In genomic region chr22:41369089-41369745, GRCh38 we compare ENCODE assay signal across 16 cellular contexts. TPM values are rescaled to one million over a fixed set of nuclear protein-coding genes. Genes with fewer than 3 reads are reported as not detected.
A peak's percentile ranks its signal among the peaks of the same experiment; 100 is the strongest.
DNase-seq lines count a peak whose midpoint lies in the region; ATAC-seq and TF ChIP-seq lines count a peak whose summit lies in the region.
"Had no signal": no experiment of that assay in that cellular context is flagged by ENCODE, and none has a peak within 500 bp of the region (broad histone marks: within the 10 kb centered on the region; RNA-seq: fewer than 3 reads in every experiment).

No MANE protein-coding gene starts in this region.

- no peaks in the 10 kb centered on the region for H3K27me3 ChIP-seq in body of pancreas
- no peaks in the 10 kb centered on the region for H3K27me3 ChIP-seq in muscle layer of duodenum (ENCODE audit: low read depth, low read length)
- H3K27me3 ChIP-seq in tibial artery: no peaks in the 10 kb centered on the region
- H3K27me3 ChIP-seq: neutrophil had no signal

- peak overlapping the region in 1 of 2 donors; percentile 30 for H3K4me3 ChIP-seq in body of pancreas
- peak overlapping the region; percentile 70 to 82 for H3K4me3 ChIP-seq in muscle layer of duodenum (ENCODE audit: low read depth in 1 of 2, low read length in 2 of 2)
- peak overlapping the region; percentile 47 to 60 for H3K4me3 ChIP-seq in tibial artery

- WGBS in body of pancreas, 2 donors: 22 to 24% methylated on average over 5 to 11 of the region's 11 CpGs

- no peak overlapping the region for H3K4me3 Mint-ChIP-seq in naive thymus-derived CD8-positive, alpha-beta T cell
- H3K4me3 Mint-ChIP-seq: activated CD4-positive, alpha-beta T cell treated with anti-CD3 and anti-CD28 coated beads, Interleukin-2, amount 10 ng/mL, durations not matched to agents 24 days and 14 days; immature natural killer cell; stimulated activated naive CD8-positive, alpha-beta T cell treated with anti-CD3 and anti-CD28 coated beads, Interleukin-15, Interleukin-2, amounts not matched to agents 100 ng/mL and 50 ng/mL, for 24 hours had no signal

- TF ChIP-seq CTCF in body of pancreas (IDR thresholded peaks at IDR 0.05) (no peak), tibial artery (IDR thresholded peaks at IDR 0.05) (no peak)

- intact Hi-C loops in body of pancreas (cut with DNase I) (no loop called here), tibial artery (cut with DNase I; ENCODE audit: low total_unique reads) (loop anchor here (10.0 kb wide), 1 partner anchor 64 kb away; the partner anchor contains the start of gene ZC3H7B)

- peaks cover 0 to 11% (median 0%) of the 10 kb centered on the region in 4 donors for H3K4me1 Mint-ChIP-seq in naive thymus-derived CD8-positive, alpha-beta T cell
- H3K4me1 Mint-ChIP-seq: activated CD4-positive, alpha-beta T cell treated with anti-CD3 and anti-CD28 coated beads, Interleukin-2, amount 10 ng/mL, durations not matched to agents 24 days and 14 days; immature natural killer cell had no signal

- H3K9me3 Mint-ChIP-seq in naive thymus-derived CD8-positive, alpha-beta T cell: no peaks in the 10 kb centered on the region
- no peaks in the 10 kb centered on the region for H3K9me3 Mint-ChIP-seq in activated naive CD4-positive, alpha-beta T cell treated with anti-CD3 and anti-CD28 coated beads, Interleukin-2, amount 50 U/mL, for 72 hours
- H3K9me3 Mint-ChIP-seq: activated CD4-positive, alpha-beta T cell treated with anti-CD3 and anti-CD28 coated beads, Interleukin-2, amount 10 ng/mL, durations not matched to agents 24 days and 14 days; activated T-helper 2 cell treated with anti-CD3 and anti-CD28 coated beads, Interferon-gamma antibody, Interleukin-2, Interleukin-4, amounts not matched to agents 10 μg/mL and 5 μg/mL and 100 μg/mL, durations not matched to agents 14 hours and 24 hours and 36 hours; immature natural killer cell; stimulated activated naive CD8-positive, alpha-beta T cell treated with anti-CD3 and anti-CD28 coated beads, Interleukin-15, Interleukin-2, amounts not matched to agents 100 ng/mL and 50 ng/mL, for 24 hours had no signal

- no peak for TF ChIP-seq POLR2A in body of pancreas (IDR thresholded peaks at IDR 0.05)

- ATAC-seq in body of pancreas: no peak
- no peak for ATAC-seq in naive thymus-derived CD8-positive, alpha-beta T cell
- ATAC-seq in GM19463 (IDR thresholded peaks at IDR 0.05; ENCODE audit: unreplicated experiment): no peak
- no peak for ATAC-seq in activated naive CD4-positive, alpha-beta T cell treated with anti-CD3 and anti-CD28 coated beads, Interleukin-2, amount 50 U/mL, for 72 hours
- ATAC-seq: esophagus mucosa had no signal

- H3K36me3 ChIP-seq in body of pancreas (replicated peaks in 1 of 2; ENCODE audit: insufficient read depth in 1 of 2, low read depth in 2 of 2): no peaks in the 10 kb centered on the region
- H3K36me3 ChIP-seq in muscle layer of duodenum (ENCODE audit: control insufficient read depth in 1 of 2, insufficient read depth in 2 of 2, low read length in 2 of 2): peaks cover 0 to 8% of the 10 kb centered on the region in 2 donors
- peaks cover 0 to 22% (median 0%) of the 10 kb centered on the region in 3 donors for H3K36me3 ChIP-seq in tibial artery
- H3K36me3 ChIP-seq: neutrophil had no signal

- H3K27me3 Mint-ChIP-seq in naive thymus-derived CD8-positive, alpha-beta T cell: peaks cover 0 to 16% (median 3%) of the 10 kb centered on the region in 5 donors
- H3K27me3 Mint-ChIP-seq: stimulated activated naive CD8-positive, alpha-beta T cell treated with anti-CD3 and anti-CD28 coated beads, Interleukin-15, Interleukin-2, amounts not matched to agents 100 ng/mL and 50 ng/mL, for 24 hours had no signal

- peaks cover 66% of the 10 kb centered on the region for H3K4me1 ChIP-seq in body of pancreas
- peaks cover 10 to 31% of the 10 kb centered on the region in 2 donors for H3K4me1 ChIP-seq in muscle layer of duodenum (ENCODE audit: control insufficient read depth in 1 of 2, insufficient read depth in 2 of 2, low read length in 2 of 2)
- peaks cover 0 to 49% (median 24%) of the 10 kb centered on the region in 4 donors for H3K4me1 ChIP-seq in tibial artery

- H3K9me3 ChIP-seq in body of pancreas (no peaks in the 10 kb centered on the region), muscle layer of duodenum (ENCODE audit: control insufficient read depth in 1 of 2, low read length in 2 of 2) (no peaks in the 10 kb centered on the region), tibial artery (no peaks in the 10 kb centered on the region)
- H3K9me3 ChIP-seq: neutrophil had no signal

- H3K27ac ChIP-seq in body of pancreas (peak overlapping the region; percentile 89 to 92 (median 90)), muscle layer of duodenum (ENCODE audit: low read length) (no peak overlapping the region), tibial artery (peak overlapping the region; percentile 51 to 74)
- H3K27ac ChIP-seq: neutrophil had no signal

- no peaks in the 10 kb centered on the region for H3K36me3 Mint-ChIP-seq in naive thymus-derived CD8-positive, alpha-beta T cell
- H3K36me3 Mint-ChIP-seq in activated naive CD4-positive, alpha-beta T cell treated with anti-CD3 and anti-CD28 coated beads, Interleukin-2, amount 50 U/mL, for 72 hours: no peaks in the 10 kb centered on the region

- H3K27ac Mint-ChIP-seq in naive thymus-derived CD8-positive, alpha-beta T cell: no peak overlapping the region
- no peak overlapping the region for H3K27ac Mint-ChIP-seq in activated naive CD4-positive, alpha-beta T cell treated with anti-CD3 and anti-CD28 coated beads, Interleukin-2, amount 50 U/mL, for 72 hours
- H3K27ac Mint-ChIP-seq: activated CD4-positive, alpha-beta T cell treated with anti-CD3 and anti-CD28 coated beads, Interleukin-2, amount 10 ng/mL, durations not matched to agents 24 days and 14 days; activated T-helper 2 cell treated with anti-CD3 and anti-CD28 coated beads, Interferon-gamma antibody, Interleukin-2, Interleukin-4, amounts not matched to agents 10 μg/mL and 5 μg/mL and 100 μg/mL, durations not matched to agents 14 hours and 24 hours and 36 hours; immature natural killer cell; stimulated activated naive CD8-positive, alpha-beta T cell treated with anti-CD3 and anti-CD28 coated beads, Interleukin-15, Interleukin-2, amounts not matched to agents 100 ng/mL and 50 ng/mL, for 24 hours had no signal

- DNase-seq in NCI-H510A treated with DMSO at 0.1 percent for 48 hours (lab: John Stamatoyannopoulos, UW): peak; percentile 66
- no peak for DNase-seq in NCI-H510A (lab: John Stamatoyannopoulos, UW)
- peak in 3 of 4 donors; percentile 32 to 40 (median 39) for DNase-seq in body of pancreas
- no peak for DNase-seq in tibial artery
- DNase-seq in naive thymus-derived CD8-positive, alpha-beta T cell: no peak
- DNase-seq in activated naive CD4-positive, alpha-beta T cell treated with anti-CD3 and anti-CD28 coated beads, Interleukin-2, amount 50 U/mL, for 72 hours (ENCODE audit: low spot score in 2 of 2): no peak
- DNase-seq: ACHN; activated CD4-positive, alpha-beta T cell treated with anti-CD3 and anti-CD28 coated beads, Interleukin-2, amount 10 ng/mL, durations not matched to agents 24 days and 14 days; immature natural killer cell; stimulated activated CD4-positive, alpha-beta T cell treated with anti-CD3 and anti-CD28 coated beads, Interleukin-2, amount 100 ng/mL, for 24 hours had no signal

- POLR2A ChIA-PET in naive thymus-derived CD8-positive, alpha-beta T cell (lab: Charles Lee): no interaction called here

RNA-seq across cellular contexts. Expression of gene TEF, which starts 12.5 kb away (rescaled TPM):
- 10 to 100 TPM; 10.9 to 29.0 TPM for total RNA-seq in body of pancreas
- 1 to 10 TPM; 5.2 to 5.9 TPM for total RNA-seq in naive thymus-derived CD8-positive, alpha-beta T cell
- 1 to 10 TPM; 2.0 to 5.7 (median 4.4) TPM for polyA plus RNA-seq in naive thymus-derived CD8-positive, alpha-beta T cell
- total RNA-seq in activated naive CD4-positive, alpha-beta T cell treated with anti-CD3 and anti-CD28 coated beads, Interleukin-2, amount 50 U/mL, for 72 hours: 10 to 100 TPM in 1 of 2 donors, 1 to 10 TPM in 1; 1.9 to 15.8 TPM

Comparison
In these comparisons a context has a peak if more than half of its experiments do, and no peak if none do; other contexts are left out.
1. DNase-seq: peak in NCI-H510A treated with DMSO at 0.1 percent for 48 hours (single experiment) and body of pancreas (3 of 4); none in NCI-H510A (single experiment), tibial artery (0 of 2), naive thymus-derived CD8-positive, alpha-beta T cell (0 of 10) and activated naive CD4-positive, alpha-beta T cell treated with anti-CD3 and anti-CD28 coated beads, Interleukin-2, amount 50 U/mL, for 72 hours (0 of 2).